19 cellular contexts compared by ENCODE assay signal in the genomic region with DNA sequence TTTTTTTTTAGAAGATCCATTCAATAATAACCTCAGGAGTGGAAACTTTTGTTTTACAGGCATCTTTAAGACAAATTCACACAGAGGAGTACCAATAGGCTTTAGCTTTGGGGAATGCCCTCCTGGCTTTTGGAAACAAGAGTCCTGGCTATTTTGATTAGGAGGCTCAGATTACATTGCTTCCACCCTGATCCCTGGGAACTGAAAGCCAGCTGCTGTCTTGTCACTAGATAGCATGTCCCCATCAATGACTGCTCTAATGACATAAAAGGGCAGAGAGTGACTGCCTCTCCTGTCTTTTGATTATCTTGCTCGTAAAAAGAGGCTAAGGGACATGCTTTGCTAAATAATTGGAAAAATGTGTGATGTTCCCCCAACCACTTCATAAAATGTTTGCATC.
"Had no signal": no experiment of that assay in that cellular context is flagged by ENCODE, and none has a peak within 500 bp of the region (broad histone marks: within the 10 kb centered on the region; RNA-seq: fewer than 3 reads in every experiment).

No MANE protein-coding gene starts in this region.

- H3K4me3 ChIP-seq: MG63, SK-N-MC had no signal

- H3K27me3 ChIP-seq: MG63 had no signal

- H3K9me3 ChIP-seq: MG63 had no signal

- H3K27ac ChIP-seq: SK-N-MC had no signal

- DNase-seq: activated CD4-positive, alpha-beta memory T cell treated with anti-CD3 and anti-CD28 coated beads, Interleukin-2, amount 10 ng/mL, durations not matched to agents 7 days and 5 days; activated CD4-positive, alpha-beta T cell treated with anti-CD3 and anti-CD28 coated beads, Interleukin-2, amount 50 U/mL, for 1 hour; activated CD4-positive, CD25-positive, alpha-beta regulatory T cell; activated gamma-delta T cell; activated naive CD4-positive, alpha-beta T cell treated with anti-CD3 and anti-CD28 coated beads for 36 hours; activated T-cell treated with anti-CD3 and anti-CD28 coated beads for 4 hours; activated T-cell treated with anti-CD3 and anti-CD28 coated beads, Interleukin-2, amount 50 U/mL, for 48 hours; amygdala; MG63; NCI-H1092 treated with DMSO at 0.1 percent for 48 hours; NCI-H1436 treated with DMSO at 0.1 percent for 48 hours; NCI-H187; NCI-H2081; NCI-H526 treated with DMSO at 0.1 percent for 48 hours; T-cell; T-helper 2 cell; T1000 had no signal

- ATAC-seq: activated T-helper 17 cell treated with anti-CD3 and anti-CD28 coated beads, Interleukin-2, amount 50 U/mL, for 72 hours; T-cell had no signal

- H3K36me3 ChIP-seq: MG63 had no signal
